ENCODE assay signal across 1 cellular context in genomic region chr3:160409812-160410610, GRCh38.
TF ChIP-seq lines count a peak whose summit lies in the region.

No MANE protein-coding gene starts in this region.

TF ChIP-seq in WTC11, 78 proteins besides CTCF, POLR2A, EP300 and RAD21 (continued from another document):
- no peak for TF ChIP-seq CDX4 (CRISPR knock-in tag; IDR thresholded peaks at IDR 0.05; ENCODE audit: borderline replicate concordance)
- no peak for TF ChIP-seq NR1H2 (CRISPR knock-in tag; IDR thresholded peaks at IDR 0.05)
